In genomic region chr11:46238078-46238966, GRCh38 we compare ENCODE assay signal across 8 cellular contexts. TPM values are rescaled to one million over a fixed set of nuclear protein-coding genes. Genes with fewer than 3 reads are reported as not detected.
DNase-seq lines count a peak whose midpoint lies in the region; ATAC-seq and TF ChIP-seq lines count a peak whose summit lies in the region.

No MANE protein-coding gene starts in this region.

- no peak for TF ChIP-seq POLR2A in prostate gland (IDR thresholded peaks at IDR 0.05)

- WGBS in prostate gland, result 1% methylated on average over 69 of the region's 70 CpGs

- peaks cover 29% of the 10 kb centered on the region for H3K27me3 Mint-ChIP-seq in activated naive CD8-positive, alpha-beta T cell treated with anti-CD3 and anti-CD28 coated beads for 36 hours

- intact Hi-C loops in left cardiac atrium (cut with DNase I) (loop anchor here in 1 of 2 donors (5.0 kb wide), 1 partner anchor 116 kb away; the partner anchor contains the start of gene PHF21A), prostate gland (cut with DNase I) (no loop called here)

- peak overlapping the region; percentile 48 for H3K27ac ChIP-seq in AG04450 (ENCODE audit: low read depth, low read length)
- peak overlapping the region; percentile 54; the same call in 1 of the 2 replicates for H3K27ac ChIP-seq in HEK293 (ENCODE audit: extremely low read depth, low read depth, low read length)
- no peak overlapping the region for H3K27ac ChIP-seq in SU-DHL-6 (ENCODE audit: low read depth, low read length)
- peak overlapping the region; percentile 59 to 70 for H3K27ac ChIP-seq in prostate gland

- in situ Hi-C loops in KBM-7 (cut with MboI; ENCODE audit: low pct_unique_long_range_greater_than_20kb, low sequenced_read_pairs), result no loop called here

- no peaks in the 10 kb centered on the region for H3K36me3 ChIP-seq in HEK293 (ENCODE audit: control insufficient read depth in 2 of 2, insufficient read depth in 1 of 2, low read length in 2 of 2)
- H3K36me3 ChIP-seq in SU-DHL-6 (ENCODE audit: low read length), result no peaks in the 10 kb centered on the region
- no peaks in the 10 kb centered on the region for H3K36me3 ChIP-seq in prostate gland

- H3K4me1 Mint-ChIP-seq in activated naive CD8-positive, alpha-beta T cell treated with anti-CD3 and anti-CD28 coated beads for 36 hours, result peaks cover 34% of the 10 kb centered on the region

- H3K9me3 Mint-ChIP-seq in activated naive CD8-positive, alpha-beta T cell treated with anti-CD3 and anti-CD28 coated beads for 36 hours, result no peaks in the 10 kb centered on the region

- no peaks in the 10 kb centered on the region for H3K9me2 ChIP-seq in SU-DHL-6 (replicated peaks; ENCODE audit: insufficient read depth, low read length)

- ATAC-seq in left cardiac atrium, result peak; percentile 67 to 72

- peak overlapping the region; percentile 58 for H3K4me3 ChIP-seq in AG04450 (ENCODE audit: low read depth, low read length)
- H3K4me3 ChIP-seq in HEK293 (ENCODE audit: low read depth, low read length), result peak overlapping the region; percentile 44
- H3K4me3 ChIP-seq in SU-DHL-6 (ENCODE audit: insufficient read depth, low read length, poor library complexity, severe bottlenecking), result no peak overlapping the region
- H3K4me3 ChIP-seq in prostate gland, result peak overlapping the region; percentile 38 to 48

- H3K27me3 ChIP-seq in AG04450 (ENCODE audit: control insufficient read depth, insufficient read depth, low read length), result no peaks in the 10 kb centered on the region
- no peaks in the 10 kb centered on the region for H3K27me3 ChIP-seq in SU-DHL-6 (ENCODE audit: low read length)
- no peaks in the 10 kb centered on the region for H3K27me3 ChIP-seq in prostate gland (replicated peaks; ENCODE audit: insufficient read depth)

- no peaks in the 10 kb centered on the region for H3K9me3 ChIP-seq in AG04450 (ENCODE audit: control insufficient read depth, insufficient read depth, low read length)
- H3K9me3 ChIP-seq in HEK293 (ENCODE audit: control insufficient read depth, insufficient read depth, low read depth, low read length), result no peaks in the 10 kb centered on the region
- H3K9me3 ChIP-seq in SU-DHL-6 (ENCODE audit: insufficient read depth, low read length), result no peaks in the 10 kb centered on the region
- H3K9me3 ChIP-seq in prostate gland, result no peaks in the 10 kb centered on the region

- DNase-seq in AG04450 (ENCODE audit: low read depth, low spot score) (no peak), left cardiac atrium (peak; percentile 89), prostate gland (ENCODE audit: low spot score) (peak; percentile 14), KBM-7 (no peak), NCI-H2107 (lab: John Stamatoyannopoulos, UW) (no peak)
- peak; percentile 78 for DNase-seq in activated naive CD8-positive, alpha-beta T cell treated with anti-CD3 and anti-CD28 coated beads for 36 hours

- H2AFZ ChIP-seq in SU-DHL-6 (ENCODE audit: low read depth, low read length, severe bottlenecking), result no peak overlapping the region

- H3K27ac Mint-ChIP-seq in activated naive CD8-positive, alpha-beta T cell treated with anti-CD3 and anti-CD28 coated beads for 36 hours, result no peak overlapping the region

- POLR2A ChIA-PET in AG04450 (lab: Yijun Ruan, JAX), result interaction anchor here (0.5 to 4.1 kb wide), 9 partner anchors 14 to 116 kb away, joined by 3 to 22 read pairs (median 4); partner anchors contain the start of gene CREB3L1
- POLR2A ChIA-PET in HEK293 (lab: Yijun Ruan, JAX), result interaction anchor here (0.6 to 2.0 kb wide), 10 partner anchors 16 to 321 kb away, joined by 3 to 9 read pairs (median 4); partner anchors contain the start of genes CREB3L1 and PEX16

- TF ChIP-seq CTCF in AG04450 (IDR thresholded peaks at IDR 0.05; ENCODE audit: low read depth, low read length) (no peak), HEK293 (tag by site-specific recombination; IDR thresholded peaks at IDR 0.05) (no peak), SU-DHL-6 (IDR thresholded peaks at IDR 0.05; ENCODE audit: insufficient read depth, low read length, poor library complexity, severe bottlenecking) (no peak), prostate gland (IDR thresholded peaks at IDR 0.05) (peak in 2 of 4 experiments; percentile 10 to 49)

- H3F3A ChIP-seq in SU-DHL-6 (ENCODE audit: insufficient read depth), result no peaks in the 10 kb centered on the region

- CTCF ChIA-PET in AG04450 (lab: Charles Lee) (interaction anchor here (0.5 to 7.8 kb wide), 28 partner anchors 12 to 373 kb away, joined by 3 to 190 read pairs (median 4); partner anchors contain the start of gene CREB3L1), HEK293 (lab: Yijun Ruan, JAX) (interaction anchor here (0.6 to 19.5 kb wide), 35 partner anchors 9 to 300 kb away, joined by 3 to 451 read pairs (median 4); partner anchors contain the start of genes CREB3L1 and DGKZ)

- peak overlapping the region; percentile 65 for H3K4me3 Mint-ChIP-seq in activated naive CD8-positive, alpha-beta T cell treated with anti-CD3 and anti-CD28 coated beads for 36 hours

- H3K4me1 ChIP-seq in HEK293 (ENCODE audit: control insufficient read depth, insufficient read depth, low read length) (peaks cover 2% of the 10 kb centered on the region; the same call in 1 of the 2 replicates), prostate gland (replicated peaks) (peaks cover 6% of the 10 kb centered on the region)

- no peaks in the 10 kb centered on the region for H4K20me1 ChIP-seq in SU-DHL-6 (ENCODE audit: low read depth, low read length)

- H3K4me2 ChIP-seq in SU-DHL-6 (ENCODE audit: low read depth, low read length, poor library complexity, severe bottlenecking), result peak overlapping the region; percentile 41

- H3K79me2 ChIP-seq in SU-DHL-6 (ENCODE audit: insufficient read depth, low read length), result no peaks in the 10 kb centered on the region

- no peaks in the 10 kb centered on the region for H3K36me3 Mint-ChIP-seq in activated naive CD8-positive, alpha-beta T cell treated with anti-CD3 and anti-CD28 coated beads for 36 hours

- H3K9ac ChIP-seq in SU-DHL-6 (ENCODE audit: low read length), result no peak overlapping the region

TF ChIP-seq in HEK293, 187 proteins besides CTCF, POLR2A, EP300 and RAD21 (continues in another document):
- TF ChIP-seq ZNF248 (tag by site-specific recombination; IDR thresholded peaks at IDR 0.05), result no peak
- TF ChIP-seq ZNF664 (tag by site-specific recombination; IDR thresholded peaks at IDR 0.05), result no peak
- TF ChIP-seq ZNF157 (tag by site-specific recombination; IDR thresholded peaks at IDR 0.05), result no peak
- TF ChIP-seq ZNF239 (tag by site-specific recombination; IDR thresholded peaks at IDR 0.05), result peak; percentile 65; the same call in 1 of the 2 replicates
- no peak for TF ChIP-seq ZNF404 (tag by site-specific recombination; IDR thresholded peaks at IDR 0.05)
- TF ChIP-seq ZNF433 (tag by site-specific recombination; IDR thresholded peaks at IDR 0.05; ENCODE audit: low read depth), result no peak
- no peak for TF ChIP-seq ZNF610 (tag by site-specific recombination; IDR thresholded peaks at IDR 0.05; ENCODE audit: borderline replicate concordance)
- no peak for TF ChIP-seq RBAK (tag by site-specific recombination; IDR thresholded peaks at IDR 0.05)
- TF ChIP-seq ZNF280D (tag by site-specific recombination; IDR thresholded peaks at IDR 0.05), result no peak
- TF ChIP-seq GFI1B (tag by site-specific recombination; IDR thresholded peaks at IDR 0.05), result no peak
- TF ChIP-seq ZFP37 (tag by site-specific recombination; IDR thresholded peaks at IDR 0.05), result no peak
- TF ChIP-seq ZNF223 (tag by site-specific recombination; IDR thresholded peaks at IDR 0.05), result no peak
- TF ChIP-seq ZNF704 (tag by site-specific recombination; IDR thresholded peaks at IDR 0.05), result no peak

RNA-seq across cellular contexts. Expression of gene CREB3L1, which starts 39.1 kb away (rescaled TPM):
- polyA plus RNA-seq in AG04450 (2011; rRNA removed), result 24.2 and 33.2 TPM in 2 replicates
- polyA minus RNA-seq in AG04450 (2011; rRNA and poly(A)+ RNA removed), result 57.6 and 90.1 TPM in 2 replicates
- total RNA-seq in activated naive CD8-positive, alpha-beta T cell treated with anti-CD3 and anti-CD28 coated beads for 36 hours, result under 1 TPM in 1 of 2 experiments, not detected in 1; 0.12 TPM
- total RNA-seq in left cardiac atrium, result 10 to 100 TPM; 20.7 to 28.0 TPM
- total RNA-seq in prostate gland, result 10 to 100 TPM; 41.0 to 47.0 TPM

Comparison
In these comparisons a context has a peak if more than half of its experiments do, and no peak if none do; other contexts are left out.
1. DNase-seq: peak in activated naive CD8-positive, alpha-beta T cell treated with anti-CD3 and anti-CD28 coated beads for 36 hours (single experiment), left cardiac atrium (single experiment) and prostate gland (single experiment); none in AG04450 (single experiment), KBM-7 (single experiment) and NCI-H2107 (single experiment).
2. RNA of gene CREB3L1, which starts 39.1 kb away (total RNA-seq): 41.0 to 47.0 TPM in prostate gland and 20.7 to 28.0 TPM in left cardiac atrium; 0.12 TPM in activated naive CD8-positive, alpha-beta T cell treated with anti-CD3 and anti-CD28 coated beads for 36 hours; every median in the first group is over 10 times any median in the second.